Comparison of ENCODE assay signal across 8 cellular contexts in the genomic region with DNA sequence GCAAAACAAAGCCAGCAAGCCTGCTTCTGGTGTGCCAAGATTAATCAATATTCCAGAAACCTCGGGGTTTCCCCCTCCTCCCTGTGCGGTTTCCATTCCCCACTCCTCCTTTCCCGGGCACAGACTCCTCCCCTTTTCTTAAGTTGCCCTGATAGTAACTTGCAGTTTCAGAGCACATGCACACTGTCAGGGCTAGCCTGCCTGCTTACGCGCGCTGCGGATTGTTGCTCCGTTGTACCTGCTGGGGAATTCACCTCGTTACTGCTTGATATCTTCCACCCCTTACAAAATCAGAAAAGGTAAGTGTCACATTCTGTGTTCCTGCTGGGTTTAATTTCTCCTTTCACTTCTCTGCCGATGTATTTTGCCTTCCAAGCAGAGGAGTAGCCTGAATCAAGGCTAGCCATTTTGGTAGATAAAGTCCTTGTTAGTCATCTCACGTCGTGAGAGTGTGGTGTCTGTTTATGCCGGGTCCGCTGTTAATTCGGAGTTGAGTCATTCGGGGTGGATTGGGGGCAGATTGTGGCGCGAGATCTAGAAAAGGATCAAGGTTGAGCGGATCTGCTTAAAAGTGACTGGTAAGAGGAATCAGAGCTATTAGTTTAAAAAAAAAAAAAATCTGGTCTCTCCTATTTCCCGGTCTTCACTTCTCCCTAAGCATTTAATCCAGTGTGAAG. TPM values are rescaled to one million over a fixed set of nuclear protein-coding genes. Genes with fewer than 3 reads are reported as not detected.
DNase-seq lines count a peak whose midpoint lies in the region; ATAC-seq and TF ChIP-seq lines count a peak whose summit lies in the region.

Gene SLC1A3, plus strand, starts transcription at position 170 of the 677 bp plus-strand sequence. CDS start 1,818 bp downstream, outside the sequence.

- peak; percentile 88 for DNase-seq in Ammon's horn (ENCODE audit: low spot score)
- no peak for DNase-seq in NT2/D1 (ENCODE audit: low read depth, low spot score)
- peak in 56 of 58 donors; percentile 8 to 89 (median 63) for DNase-seq in anterior cingulate cortex (lab: John Stamatoyannopoulos, UW)
- peak; percentile 27 for DNase-seq in hepatic stellate cell (ENCODE audit: low spot score)
- DNase-seq in psoas muscle: peak; percentile 34 to 69
- DNase-seq in NCI-H1092 (lab: John Stamatoyannopoulos, UW): no peak

- no peak for TF ChIP-seq CTCF in psoas muscle (IDR thresholded peaks at IDR 0.05)

- ATAC-seq in GM18868 (IDR thresholded peaks at IDR 0.05; ENCODE audit: unreplicated experiment): peak; percentile 88
- peak; percentile 88 for ATAC-seq in HG03045 (IDR thresholded peaks at IDR 0.05; ENCODE audit: unreplicated experiment)
- peak; percentile 88 to 92 (median 90) for ATAC-seq in psoas muscle

- H3K4me1 ChIP-seq in NT2/D1 (ENCODE audit: insufficient read depth, insufficient read length) (no peaks in the 10 kb centered on the region), psoas muscle (peaks cover 13% of the 10 kb centered on the region)

- intact Hi-C loops in psoas muscle (cut with DNase I): loop anchor here in 1 of 2 donors (5.0 to 10.0 kb wide), 2 partner anchors 86 to 192 kb away; no protein-coding TSS in a partner anchor

- H3K9me3 ChIP-seq in NT2/D1 (ENCODE audit: insufficient read depth, low read length): peaks cover 8% of the 10 kb centered on the region; the same call in 1 of the 2 replicates
- no peaks in the 10 kb centered on the region for H3K9me3 ChIP-seq in psoas muscle

- 0 to 1% (median 0%) methylated on average over 20 of the region's 20 CpGs for WGBS in psoas muscle, 3 donors

- peaks cover 37% of the 10 kb centered on the region for H3K36me3 ChIP-seq in NT2/D1 (ENCODE audit: insufficient read depth, insufficient read length, low read length)
- H3K36me3 ChIP-seq in psoas muscle (ENCODE audit: insufficient read depth in 1 of 2, low read depth in 1 of 2): peaks cover 0 to 4% of the 10 kb centered on the region in 2 donors

- peak within 1 kb of the TSS; percentile 88 for H3K27ac ChIP-seq in psoas muscle

- peak within 1 kb of the TSS; percentile 83 for H3K4me3 ChIP-seq in NT2/D1 (ENCODE audit: insufficient read length, low read depth)
- peak within 1 kb of the TSS; percentile 81 for H3K4me3 ChIP-seq in psoas muscle

- H3K27me3 ChIP-seq in NT2/D1 (ENCODE audit: insufficient read depth, insufficient read length) (peaks cover 6% of the 10 kb centered on the region), psoas muscle (ENCODE audit: insufficient read depth in 3 of 3, low read length in 2 of 3) (no peaks in the 10 kb centered on the region)

- H3K9ac ChIP-seq in NT2/D1 (ENCODE audit: insufficient read length, low read depth): peak within 1 kb of the TSS; percentile 72

RNA-seq across cellular contexts. Expression of gene SLC1A3, which starts in this region (rescaled TPM):
- 10 to 100 TPM; 12.7 to 25.3 (median 21.5) TPM for total RNA-seq in psoas muscle
- 10 to 100 TPM in 2 of 3 donors, 1 to 10 TPM in 1; 9.6 to 17.4 (median 10.3) TPM for polyA plus RNA-seq in psoas muscle

Comparison
In these comparisons a context has a peak if more than half of its experiments do, and no peak if none do; other contexts are left out.
1. DNase-seq: peak in Ammon's horn (single experiment), anterior cingulate cortex (56 of 58), hepatic stellate cell (single experiment) and psoas muscle (2 of 2); none in NT2/D1 (single experiment) and NCI-H1092 (single experiment).
2. Peak in every context shown above with its lines, with median percentiles within 50 percentile points of each other: ATAC-seq.